7 cellular contexts compared by ENCODE assay signal in genomic region chr6:124870611-124871201, GRCh38.
DNase-seq lines count a peak whose midpoint lies in the region; ATAC-seq, FAIRE-seq and TF ChIP-seq lines count a peak whose summit lies in the region.

No MANE protein-coding gene starts in this region.

- intact Hi-C loops in endothelial cell of umbilical vein (cut with micrococcal nuclease): loop anchor here (1.0 to 10.0 kb wide), 7 partner anchors 94 to 898 kb away; partner anchors contain the start of genes HDDC2 and HEY2

- TF ChIP-seq CTCF in GM13976 (IDR thresholded peaks at IDR 0.05; ENCODE audit: borderline replicate concordance, control extremely low read depth, extremely low read depth, insufficient read depth, missing control alignments) (peak; percentile 15), endothelial cell of umbilical vein (IDR thresholded peaks at IDR 0.05; ENCODE audit: extremely low read depth in 1 of 2, insufficient read depth in 1 of 2, low read depth in 1 of 2, low read length in 2 of 2) (peak; percentile 31 to 51)

- no peak overlapping the region for H3K4me3 ChIP-seq in endothelial cell of umbilical vein (replicated peaks in 1 of 3; ENCODE audit: insufficient read depth in 1 of 3, low read depth in 1 of 3, low read length in 3 of 3)

- ATAC-seq in HG03457 (IDR thresholded peaks at IDR 0.05; ENCODE audit: unreplicated experiment) (no peak), GM21786 (IDR thresholded peaks at IDR 0.05; ENCODE audit: unreplicated experiment) (no peak)

- H3K27me3 ChIP-seq in endothelial cell of umbilical vein (ENCODE audit: control insufficient read depth in 2 of 2, insufficient read depth in 2 of 2, low read length in 2 of 2): no peaks in the 10 kb centered on the region

- no peaks in the 10 kb centered on the region for H3K4me1 ChIP-seq in endothelial cell of umbilical vein (ENCODE audit: control insufficient read depth, extremely low read depth, insufficient read depth, low read length)

- dilution Hi-C loops in endothelial cell of umbilical vein (cut with MboI; ENCODE audit: extremely low pct_ligation_motif_present, low sequenced_read_pairs): loop anchor here (25.0 kb wide), 1 partner anchor 242 kb away; no protein-coding TSS in a partner anchor

- no peaks in the 10 kb centered on the region for H3K79me2 ChIP-seq in endothelial cell of umbilical vein (ENCODE audit: control insufficient read depth, insufficient read depth, low read length)

- CTCF ChIA-PET in endothelial cell of umbilical vein (lab: Charles Lee): interaction anchor here (0.6 to 7.5 kb wide), 48 partner anchors 9 to 1069 kb away, joined by 3 to 259 read pairs (median 4); partner anchors contain the start of genes HDDC2, RNF217 and TPD52L1

- no peaks in the 10 kb centered on the region for H4K20me1 ChIP-seq in endothelial cell of umbilical vein (replicated peaks; ENCODE audit: control insufficient read depth, extremely low read depth, insufficient read depth, low read length)

- peak; percentile 62 for FAIRE-seq in endothelial cell of umbilical vein (lab: Jason Lieb, UNC)

- no peaks in the 10 kb centered on the region for H3K9me3 ChIP-seq in endothelial cell of umbilical vein (replicated peaks; ENCODE audit: control insufficient read depth, insufficient read depth, low read length)

- no peaks in the 10 kb centered on the region for H3K9me1 ChIP-seq in endothelial cell of umbilical vein (replicated peaks; ENCODE audit: control insufficient read depth, extremely low read depth, insufficient read depth, low read length)

- TF ChIP-seq POLR2A in endothelial cell of umbilical vein (IDR thresholded peaks at IDR 0.05; ENCODE audit: low read depth, low read length): no peak

- POLR2A ChIA-PET in endothelial cell of umbilical vein (lab: Charles Lee): no interaction called here

- H3K27ac ChIP-seq in endothelial cell of umbilical vein (ENCODE audit: insufficient read depth, low read depth, low read length): no peak overlapping the region

- BruUV-seq in endothelial cell of umbilical vein (replicated peaks; lab: Mats Ljungman, UMichigan): no TSS peak

- DNase-seq in GM13976 (ENCODE audit: low spot score) (no peak), NCI-H748 (lab: John Stamatoyannopoulos, UW; ENCODE audit: unreplicated experiment) (peak; percentile 26), endothelial cell of umbilical vein (ENCODE audit: low read depth, low spot score) (peak; percentile 46), retina (peak; percentile 9), RPMI8226 (no peak)

- no peak overlapping the region for H2AFZ ChIP-seq in endothelial cell of umbilical vein (ENCODE audit: low read depth, low read length)

- H3K36me3 ChIP-seq in endothelial cell of umbilical vein (ENCODE audit: control insufficient read depth in 2 of 2, extremely low read depth in 1 of 2, insufficient read depth in 2 of 2, low read length in 2 of 2): no peaks in the 10 kb centered on the region

- no peak overlapping the region for H3K4me2 ChIP-seq in endothelial cell of umbilical vein (ENCODE audit: insufficient read depth, low read length)

- in situ Hi-C loops in GM13976 (cut with MboI; ENCODE audit: low sequenced_read_pairs, unreplicated experiment): loop anchor here (10.0 kb wide), 1 partner anchor 244 kb away; no protein-coding TSS in a partner anchor

- H3K9ac ChIP-seq in endothelial cell of umbilical vein (replicated peaks; ENCODE audit: extremely low read depth, insufficient read depth, low read length): no peak overlapping the region

TF ChIP-seq in endothelial cell of umbilical vein, 7 proteins besides CTCF, POLR2A, EP300 and RAD21:
- TF ChIP-seq EZH2 (IDR thresholded peaks at IDR 0.05; ENCODE audit: borderline replicate concordance, low read depth, low read length, severe bottlenecking) (no peak), GATA2 (IDR thresholded peaks at IDR 0.05; ENCODE audit: insufficient read depth, insufficient read length, low read depth, low read length) (no peak), FOS (IDR thresholded peaks at IDR 0.05; ENCODE audit: borderline replicate concordance, insufficient read depth, low read length) (no peak), POLR2AphosphoS5 (IDR thresholded peaks at IDR 0.05; ENCODE audit: insufficient read depth, low read depth, low read length) (no peak)
- TF ChIP-seq, protein P1, sequence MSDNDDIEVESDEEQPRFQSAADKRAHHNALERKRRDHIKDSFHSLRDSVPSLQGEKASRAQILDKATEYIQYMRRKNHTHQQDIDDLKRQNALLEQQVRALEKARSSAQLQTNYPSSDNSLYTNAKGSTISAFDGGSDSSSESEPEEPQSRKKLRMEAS (IDR thresholded peaks at IDR 0.05; ENCODE audit: insufficient read depth, insufficient read length): no peak

Comparison
In these comparisons a context has a peak if more than half of its experiments do, and no peak if none do; other contexts are left out.
1. DNase-seq: peak in NCI-H748 (single experiment), endothelial cell of umbilical vein (single experiment) and retina (single experiment); none in GM13976 (single experiment) and RPMI8226 (single experiment).